ENCODE assay signal across 9 cellular contexts in the genomic region with DNA sequence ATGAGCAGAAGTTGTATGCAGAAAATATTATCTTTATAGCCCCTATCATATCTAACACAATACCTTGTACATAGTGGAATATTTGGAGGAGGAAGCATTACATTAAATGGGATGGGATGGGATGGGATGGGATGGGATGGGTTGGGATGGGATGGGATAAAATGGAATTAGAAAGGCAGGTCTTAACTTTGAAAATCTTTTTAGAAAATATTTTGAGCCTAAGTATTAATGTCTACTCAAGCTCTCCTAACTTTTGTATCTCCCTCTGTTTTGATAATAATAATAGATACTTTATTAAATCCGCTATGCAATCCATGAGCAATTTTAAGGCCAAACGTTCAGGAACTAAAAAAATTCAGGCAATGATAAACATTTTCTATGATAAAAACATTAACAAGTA. TPM values are rescaled to one million over a fixed set of nuclear protein-coding genes. Genes with fewer than 3 reads are reported as not detected.
"Had no signal": no experiment of that assay in that cellular context is flagged by ENCODE, and none has a peak within 500 bp of the region (broad histone marks: within the 10 kb centered on the region; RNA-seq: fewer than 3 reads in every experiment).

No MANE protein-coding gene starts in this region.

- DNase-seq: GDM1, GF-D8 had no signal

- ATAC-seq: GM12878 had no signal

- H3K4me3 ChIP-seq: GM12878 had no signal

- FAIRE-seq: G401.6, GM12878, GM12891, GM12892, GM18507, GM19239 had no signal

RNA-seq across cellular contexts. Expression of a gene that starts 35.7 kb away (rescaled TPM):
- total RNA-seq: G401 had no signal
